Comparison of ENCODE assay signal across 1 cellular context in genomic region chr2:20524412-20525040, GRCh38.
A peak's percentile ranks its signal among the peaks of the same experiment; 100 is the strongest.
TF ChIP-seq lines count a peak whose summit lies in the region.

No MANE protein-coding gene starts in this region.

TF ChIP-seq in K562, 482 proteins besides CTCF, POLR2A, EP300 and RAD21 (continued from another document and continues in another):
- TF ChIP-seq CHD7 (IDR thresholded peaks at IDR 0.05; ENCODE audit: low read depth, low read length) (no peak), MTA1 (IDR thresholded peaks at IDR 0.05; ENCODE audit: borderline replicate concordance) (no peak), ELF2 (CRISPR knock-in tag; IDR thresholded peaks at IDR 0.05) (no peak), CUX1 (CRISPR knock-in tag; IDR thresholded peaks at IDR 0.05) (no peak), KLF1 (tag; IDR thresholded peaks at IDR 0.05) (no peak), NEUROD1 (IDR thresholded peaks at IDR 0.05; ENCODE audit: borderline replicate concordance, low read depth, low read length, partially characterized antibody) (no peak), ZFPM2 (CRISPR knock-in tag; IDR thresholded peaks at IDR 0.05) (no peak), ZNF140 (CRISPR knock-in tag; IDR thresholded peaks at IDR 0.05) (no peak), EP400 (IDR thresholded peaks at IDR 0.05) (no peak), POLR2AphosphoS5 (IDR thresholded peaks at IDR 0.05; ENCODE audit: control insufficient read depth, insufficient read depth, low read depth, low read length) (no peak), ZNF197 (CRISPR knock-in tag; IDR thresholded peaks at IDR 0.05; ENCODE audit: low read depth) (no peak), MXI1 (IDR thresholded peaks at IDR 0.05; ENCODE audit: low read depth, low read length) (no peak), ZSCAN32 (CRISPR knock-in tag; IDR thresholded peaks at IDR 0.05) (0 out of 2 replicates have a peak, but pooled peaks have one; percentile 3), SUPT5H (IDR thresholded peaks at IDR 0.05) (no peak), CEBPG (CRISPR knock-in tag; IDR thresholded peaks at IDR 0.05) (no peak), CEBPG (tag; conservative IDR thresholded peaks at IDR 0.05 in 1 of 2, IDR thresholded peaks at IDR 0.05 in 1 of 2) (no peak), ZNF12 (CRISPR knock-in tag; IDR thresholded peaks at IDR 0.05) (no peak), ETS2 (tag; IDR thresholded peaks at IDR 0.05; ENCODE audit: borderline replicate concordance, poor library complexity, severe bottlenecking) (no peak), CBFB (CRISPR knock-in tag; IDR thresholded peaks at IDR 0.05) (0 out of 2 replicates have a peak, but pooled peaks have one; percentile 0), USF1 (CRISPR knock-in tag; IDR thresholded peaks at IDR 0.05) (no peak), SAFB2 (IDR thresholded peaks at IDR 0.05; ENCODE audit: borderline replicate concordance, low read depth, low read length, severe bottlenecking) (no peak), MAX (CRISPR knock-in tag; IDR thresholded peaks at IDR 0.05) (no peak), ZNF696 (CRISPR knock-in tag; conservative IDR thresholded peaks at IDR 0.05) (no peak), THRAP3 (IDR thresholded peaks at IDR 0.05; ENCODE audit: borderline replicate concordance) (no peak), KHSRP (IDR thresholded peaks at IDR 0.05) (no peak), POLR2AphosphoS2 (IDR thresholded peaks at IDR 0.05; ENCODE audit: low read length) (no peak), EHMT2 (IDR thresholded peaks at IDR 0.05) (no peak), ERF (CRISPR knock-in tag; IDR thresholded peaks at IDR 0.05) (no peak; the same call in 1 of the 2 replicates), ZNF146 (CRISPR knock-in tag; IDR thresholded peaks at IDR 0.05; ENCODE audit: unreplicated experiment) (no peak), IFI16 (CRISPR knock-in tag; IDR thresholded peaks at IDR 0.05) (no peak), RFX5 (IDR thresholded peaks at IDR 0.05; ENCODE audit: low read depth, low read length) (no peak), E2F3 (CRISPR knock-in tag; IDR thresholded peaks at IDR 0.05) (no peak), CEBPB (tag; IDR thresholded peaks at IDR 0.05) (no peak), TEAD1 (CRISPR knock-in tag; IDR thresholded peaks at IDR 0.05) (no peak), ZNF347 (CRISPR knock-in tag; IDR thresholded peaks at IDR 0.05; ENCODE audit: low read depth) (no peak), FIP1L1 (IDR thresholded peaks at IDR 0.05; ENCODE audit: low read depth, low read length, poor library complexity, severe bottlenecking) (no peak), SIN3B (IDR thresholded peaks at IDR 0.05; ENCODE audit: low read depth) (no peak), NFE2L1 (tag; IDR thresholded peaks at IDR 0.05; ENCODE audit: borderline replicate concordance, low read depth) (no peak), CREM (IDR thresholded peaks at IDR 0.05; ENCODE audit: low read depth) (0 out of 2 replicates have a peak, but pooled peaks have one; percentile 41), TFAP4 (CRISPR knock-in tag; IDR thresholded peaks at IDR 0.05; ENCODE audit: borderline replicate concordance) (peak; percentile 98), HNRNPLL (IDR thresholded peaks at IDR 0.05; ENCODE audit: low read depth, low read length, poor library complexity, severe bottlenecking) (no peak), HINFP (tag; conservative IDR thresholded peaks at IDR 0.05; ENCODE audit: low read depth) (no peak)
